ENCODE assay signal across 8 cellular contexts in the genomic region with DNA sequence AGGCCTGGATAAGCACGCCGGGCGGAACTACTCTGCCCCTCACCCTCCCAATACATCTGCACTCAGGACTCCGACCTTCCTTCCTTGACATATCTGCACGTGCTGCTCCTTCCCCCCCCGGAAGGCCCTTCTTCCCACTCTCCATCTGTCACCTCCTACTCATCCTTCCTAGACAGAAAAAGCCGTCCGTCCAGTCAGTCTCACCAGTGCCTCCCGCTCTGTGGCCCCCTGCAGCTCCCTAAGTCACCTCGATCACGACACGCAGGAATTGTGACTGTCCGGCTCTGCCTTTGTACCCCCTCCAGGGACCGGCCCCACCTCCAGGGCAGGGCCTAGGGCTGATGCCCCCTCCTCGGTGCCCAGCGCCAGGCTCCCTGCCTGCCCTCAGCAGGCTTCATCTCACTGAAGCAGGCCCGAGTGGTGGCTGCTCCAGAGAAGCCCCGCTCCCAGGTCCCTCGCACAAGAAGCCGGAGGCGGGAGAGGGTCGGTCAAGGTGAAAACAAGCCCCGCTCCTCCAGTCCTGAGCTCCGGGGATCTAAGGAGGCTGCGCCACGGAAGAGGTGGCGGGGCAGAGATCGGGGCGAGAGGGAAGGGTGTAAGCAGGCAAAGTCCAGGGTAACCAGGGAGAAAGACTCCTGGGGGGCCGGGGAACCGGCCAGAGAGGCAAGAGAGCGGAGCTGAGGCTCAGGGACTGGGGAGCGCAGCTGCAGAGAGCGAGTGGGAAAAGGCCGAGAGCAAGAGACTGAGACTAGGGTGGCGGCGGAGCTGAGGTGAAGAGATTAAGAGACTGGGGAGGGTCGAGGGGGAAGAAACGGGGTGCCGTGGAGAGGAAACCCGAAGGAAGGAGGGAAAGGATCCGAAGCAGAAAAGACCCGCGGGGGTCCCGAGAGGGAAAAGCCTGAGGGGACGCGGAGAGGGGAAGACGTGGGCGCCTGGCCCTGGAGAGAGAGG. TPM values are rescaled to one million over a fixed set of nuclear protein-coding genes. Genes with fewer than 3 reads are reported as not detected.
DNase-seq lines count a peak whose midpoint lies in the region; ATAC-seq, FAIRE-seq and TF ChIP-seq lines count a peak whose summit lies in the region.

No MANE protein-coding gene starts in this region.

- no peaks in the 10 kb centered on the region for H3K9me3 ChIP-seq in HepG2 (ENCODE audit: low read length)

- peak overlapping the region; percentile 99 for H3K4me2 ChIP-seq in HepG2 (ENCODE audit: low read depth, low read length)

- no peaks in the 10 kb centered on the region for H3K27me3 Mint-ChIP-seq in stimulated activated naive CD8-positive, alpha-beta T cell treated with anti-CD3 and anti-CD28 coated beads, Interleukin-15, Interleukin-2, amounts not matched to agents 100 ng/mL and 50 ng/mL, for 24 hours

- H2AFZ ChIP-seq in HepG2 (ENCODE audit: low read length): no peak overlapping the region

- peak overlapping the region; percentile 99 for H3K4me3 Mint-ChIP-seq in stimulated activated naive CD8-positive, alpha-beta T cell treated with anti-CD3 and anti-CD28 coated beads, Interleukin-15, Interleukin-2, amounts not matched to agents 100 ng/mL and 50 ng/mL, for 24 hours

- H3K36me3 ChIP-seq in HepG2 (replicated peaks in 1 of 2; ENCODE audit: control insufficient read depth in 1 of 2, insufficient read depth in 2 of 2, low read length in 2 of 2): peaks cover 1 to 13% of the 10 kb centered on the region in 2 experiments; a peak in 3 of 5 replicates

- DNase-seq in SIG-M5 treated with dmso at 0.1 percent for 504 hours (lab: John Stamatoyannopoulos, UW; ENCODE audit: unreplicated experiment) (peak; percentile 51), SIG-M5 (lab: John Stamatoyannopoulos, UW) (no peak), NCI-H524 treated with DMSO at 0.1 percent for 48 hours (lab: John Stamatoyannopoulos, UW) (peak; percentile 11), astrocyte of the hippocampus (ENCODE audit: low read depth, low spot score) (peak; percentile 41), HepG2 (ENCODE audit: low spot score) (no peak), cortex of kidney (lab: John Stamatoyannopoulos, UW) (no peak)

- H3K27me3 ChIP-seq in HepG2 (ENCODE audit: control insufficient read depth in 1 of 2, insufficient read depth in 2 of 2, low read length in 2 of 2): no peaks in the 10 kb centered on the region; a peak in 1 of 5 replicates

- POLR2A ChIA-PET in HepG2 (lab: Yijun Ruan, JAX): interaction anchor here (1.1 to 6.2 kb wide), 15 partner anchors 16 to 397 kb away, joined by 3 to 95 read pairs (median 8); a partner anchor contains a TSS

- FAIRE-seq in HepG2 (lab: Jason Lieb, UNC): no peak

- peaks cover 46% of the 10 kb centered on the region for H3K4me1 ChIP-seq in HepG2 (ENCODE audit: insufficient read depth, low read length)

- intact Hi-C loops in HepG2 (cut with micrococcal nuclease; ENCODE audit: unreplicated experiment): no loop called here

- ATAC-seq in HepG2 (no peak), GM21529 (IDR thresholded peaks at IDR 0.05; ENCODE audit: unreplicated experiment) (no peak)

- 2% methylated on average over 38 of the region's 49 CpGs for WGBS in HepG2 (ENCODE audit: low lambda C conversion rate)

- BruUV-seq in HepG2 (replicated peaks; lab: Mats Ljungman, UMichigan): no TSS peak

- H3K79me2 ChIP-seq in HepG2 (ENCODE audit: insufficient read depth, low read length): peaks cover 55% of the 10 kb centered on the region

- TF ChIP-seq CTCF in HepG2 (CRISPR knock-in tag; IDR thresholded peaks at IDR 0.05): no peak

- TF ChIP-seq POLR2A in HepG2 (IDR thresholded peaks at IDR 0.05; ENCODE audit: insufficient read depth in 1 of 2, low read depth in 2 of 2, low read length in 2 of 2): no peak

- H3K36me3 Mint-ChIP-seq in stimulated activated naive CD8-positive, alpha-beta T cell treated with anti-CD3 and anti-CD28 coated beads, Interleukin-15, Interleukin-2, amounts not matched to agents 100 ng/mL and 50 ng/mL, for 24 hours (ENCODE audit: low read depth): peaks cover 41% of the 10 kb centered on the region

- in situ Hi-C loops in HepG2 (cut with HindIII; ENCODE audit: extremely low pct_ligation_motif_present, low pct_unique_long_range_greater_than_20kb): loop anchor here (5.0 kb wide), 1 partner anchor 35 kb away; no protein-coding TSS in a partner anchor

- CTCF ChIA-PET in HepG2 (lab: Yijun Ruan, JAX; ENCODE audit: low intra/inter-chr PET ratio, low total read pairs): no interaction called here

- H3K4me1 Mint-ChIP-seq in stimulated activated naive CD8-positive, alpha-beta T cell treated with anti-CD3 and anti-CD28 coated beads, Interleukin-15, Interleukin-2, amounts not matched to agents 100 ng/mL and 50 ng/mL, for 24 hours (ENCODE audit: low read depth): peaks cover 54% of the 10 kb centered on the region

- peak overlapping the region; percentile 97 for H3K9ac ChIP-seq in HepG2 (ENCODE audit: insufficient read depth, low read depth, low read length)

- peaks cover 36% of the 10 kb centered on the region for H4K20me1 ChIP-seq in HepG2 (ENCODE audit: insufficient read depth, low read length)

- no peak for TF ChIP-seq EP300 in HepG2 (IDR thresholded peaks at IDR 0.05; ENCODE audit: low read depth in 2 of 2, low read length in 2 of 2)
- TF ChIP-seq EP300 in HepG2 (CRISPR knock-in tag; IDR thresholded peaks at IDR 0.05; ENCODE audit: borderline replicate concordance): no peak

- no peak for TF ChIP-seq RAD21 in HepG2 (CRISPR knock-in tag; IDR thresholded peaks at IDR 0.05)

- no peaks in the 10 kb centered on the region for H3K9me3 Mint-ChIP-seq in stimulated activated naive CD8-positive, alpha-beta T cell treated with anti-CD3 and anti-CD28 coated beads, Interleukin-15, Interleukin-2, amounts not matched to agents 100 ng/mL and 50 ng/mL, for 24 hours

- peak overlapping the region; percentile 98 for H3K27ac Mint-ChIP-seq in stimulated activated naive CD8-positive, alpha-beta T cell treated with anti-CD3 and anti-CD28 coated beads, Interleukin-15, Interleukin-2, amounts not matched to agents 100 ng/mL and 50 ng/mL, for 24 hours

- H3K27ac ChIP-seq in HepG2 (ENCODE audit: extremely low read length, insufficient read depth, low read length): peak overlapping the region; percentile 68

- peak overlapping the region; percentile 88 to 95 (median 94) for H3K4me3 ChIP-seq in HepG2 (replicated peaks in 1 of 3; ENCODE audit: insufficient read depth in 1 of 3, low read depth in 2 of 3, low read length in 3 of 3)

RNA-seq across cellular contexts. Expression of a gene that starts 1.1 kb away (rescaled TPM):
- 23.0 and 25.8 TPM in 2 replicates for total RNA-seq in HepG2 (2016; rRNA removed; fragmentation: Illumina TruSeq; extraction: Trizol)
- 6.5 and 7.1 TPM in 2 replicates for total RNA-seq in HepG2 (2016; cell fraction: cytosol; rRNA removed; fragmentation: Illumina TruSeq; extraction: Trizol; ENCODE audit: low read depth)
- total RNA-seq in HepG2 (2016; cell fraction: insoluble cytoplasmic fraction; rRNA removed; fragmentation: Illumina TruSeq; extraction: Trizol): 18.2 and 27.7 TPM in 2 replicates
- 22.9 and 23.1 TPM in 2 replicates for total RNA-seq in HepG2 (2016; cell fraction: membrane; rRNA removed; fragmentation: Illumina TruSeq; extraction: Trizol)
- total RNA-seq in HepG2 (2016; cell fraction: nucleus; rRNA removed; fragmentation: Illumina TruSeq; extraction: Trizol): 20.2 and 25.1 TPM in 2 replicates
- 54.0 and 75.7 TPM in 2 replicates for polyA plus RNA-seq in HepG2 (2011; rRNA removed)
- 44.7 and 48.8 TPM in 2 replicates for polyA plus RNA-seq in HepG2 (2011; cell fraction: cytosol; rRNA removed)
- 190 and 211 TPM in 2 replicates for polyA plus RNA-seq in HepG2 (2011; cell fraction: nucleus; rRNA removed)
- polyA plus RNA-seq in HepG2 (2012): 51.7 and 56.8 TPM in 2 replicates
- polyA plus RNA-seq in HepG2 (2016; cell fraction: cytosol; fragmentation: Illumina TruSeq; extraction: Trizol; ENCODE audit: low read depth): 8.4 and 9.7 TPM in 2 replicates
- polyA plus RNA-seq in HepG2 (2016; cell fraction: insoluble cytoplasmic fraction; fragmentation: Illumina TruSeq; extraction: Trizol; ENCODE audit: low read depth): 27.5 and 36.1 TPM in 2 replicates
- polyA plus RNA-seq in HepG2 (2016; cell fraction: membrane; fragmentation: Illumina TruSeq; extraction: Trizol; ENCODE audit: low read depth): 20.6 and 23.5 TPM in 2 replicates
- 73.4 and 77.9 TPM in 2 replicates for polyA plus RNA-seq in HepG2 (2016; cell fraction: nucleus; fragmentation: Illumina TruSeq; extraction: Trizol; ENCODE audit: insufficient read depth, low read depth)
- polyA minus RNA-seq in HepG2 (2011; rRNA and poly(A)+ RNA removed; ENCODE audit: low replicate concordance): 112 and 140 TPM in 2 replicates
- polyA minus RNA-seq in HepG2 (2011; cell fraction: cytosol; rRNA and poly(A)+ RNA removed): 48.9 and 57.3 TPM in 2 replicates
- polyA minus RNA-seq in HepG2 (2011; cell fraction: nucleus; rRNA and poly(A)+ RNA removed): 48.9 and 67.0 TPM in 2 replicates

RNA-seq across cellular contexts. Expression of a gene that starts 22.2 kb away (rescaled TPM):
- 33.7 and 35.9 TPM in 2 replicates for total RNA-seq in HepG2 (2016; rRNA removed; fragmentation: Illumina TruSeq; extraction: Trizol)
- 3.9 TPM in 2 replicates for total RNA-seq in HepG2 (2016; cell fraction: cytosol; rRNA removed; fragmentation: Illumina TruSeq; extraction: Trizol; ENCODE audit: low read depth)
- 32.9 and 34.5 TPM in 2 replicates for total RNA-seq in HepG2 (2016; cell fraction: insoluble cytoplasmic fraction; rRNA removed; fragmentation: Illumina TruSeq; extraction: Trizol)
- total RNA-seq in HepG2 (2016; cell fraction: membrane; rRNA removed; fragmentation: Illumina TruSeq; extraction: Trizol): 8.1 and 8.5 TPM in 2 replicates
- 14.3 and 15.8 TPM in 2 replicates for total RNA-seq in HepG2 (2016; cell fraction: nucleus; rRNA removed; fragmentation: Illumina TruSeq; extraction: Trizol)
- 22.3 and 25.7 TPM in 2 replicates for polyA plus RNA-seq in HepG2 (2011; rRNA removed)
- 19.2 and 35.4 TPM in 2 replicates for polyA plus RNA-seq in HepG2 (2011; cell fraction: cytosol; rRNA removed)
- 19.5 and 22.1 TPM in 2 replicates for polyA plus RNA-seq in HepG2 (2011; cell fraction: nucleus; rRNA removed)
- polyA plus RNA-seq in HepG2 (2012): 14.9 and 21.2 TPM in 2 replicates
- polyA plus RNA-seq in HepG2 (2016; cell fraction: cytosol; fragmentation: Illumina TruSeq; extraction: Trizol; ENCODE audit: low read depth): 5.6 and 5.7 TPM in 2 replicates
- polyA plus RNA-seq in HepG2 (2016; cell fraction: insoluble cytoplasmic fraction; fragmentation: Illumina TruSeq; extraction: Trizol; ENCODE audit: low read depth): 53.4 and 56.0 TPM in 2 replicates
- 8.9 and 9.7 TPM in 2 replicates for polyA plus RNA-seq in HepG2 (2016; cell fraction: membrane; fragmentation: Illumina TruSeq; extraction: Trizol; ENCODE audit: low read depth)
- 26.8 and 27.6 TPM in 2 replicates for polyA plus RNA-seq in HepG2 (2016; cell fraction: nucleus; fragmentation: Illumina TruSeq; extraction: Trizol; ENCODE audit: insufficient read depth, low read depth)
- polyA minus RNA-seq in HepG2 (2011; rRNA and poly(A)+ RNA removed; ENCODE audit: low replicate concordance): 33.2 and 42.3 TPM in 2 replicates
- polyA minus RNA-seq in HepG2 (2011; cell fraction: cytosol; rRNA and poly(A)+ RNA removed): 15.9 and 23.8 TPM in 2 replicates
- polyA minus RNA-seq in HepG2 (2011; cell fraction: nucleus; rRNA and poly(A)+ RNA removed): 4.6 and 6.1 TPM in 2 replicates

RNA-seq across cellular contexts. Expression of a gene that starts 26.1 kb away (rescaled TPM):
- 0.18 TPM in 1 of 2 replicates, not detected in the other for total RNA-seq in HepG2 (2016; rRNA removed; fragmentation: Illumina TruSeq; extraction: Trizol)
- total RNA-seq in HepG2 (2016; cell fraction: cytosol; rRNA removed; fragmentation: Illumina TruSeq; extraction: Trizol; ENCODE audit: low read depth): not detected in 2 replicates
- total RNA-seq in HepG2 (2016; cell fraction: insoluble cytoplasmic fraction; rRNA removed; fragmentation: Illumina TruSeq; extraction: Trizol): 0.19 TPM in 1 of 2 replicates, not detected in the other
- 0.10 and 0.25 TPM in 2 replicates for total RNA-seq in HepG2 (2016; cell fraction: membrane; rRNA removed; fragmentation: Illumina TruSeq; extraction: Trizol)
- 0.60 TPM in 1 of 2 replicates, not detected in the other for total RNA-seq in HepG2 (2016; cell fraction: nucleus; rRNA removed; fragmentation: Illumina TruSeq; extraction: Trizol)
- polyA plus RNA-seq in HepG2 (2011; rRNA removed): 1.2 and 1.9 TPM in 2 replicates
- 0.75 and 1.1 TPM in 2 replicates for polyA plus RNA-seq in HepG2 (2011; cell fraction: cytosol; rRNA removed)
- polyA plus RNA-seq in HepG2 (2011; cell fraction: nucleus; rRNA removed): 8.1 and 12.7 TPM in 2 replicates
- polyA plus RNA-seq in HepG2 (2012): 0.74 and 1.1 TPM in 2 replicates
- polyA plus RNA-seq in HepG2 (2016; cell fraction: cytosol; fragmentation: Illumina TruSeq; extraction: Trizol; ENCODE audit: low read depth): 0.14 and 0.17 TPM in 2 replicates
- 0.20 and 0.44 TPM in 2 replicates for polyA plus RNA-seq in HepG2 (2016; cell fraction: insoluble cytoplasmic fraction; fragmentation: Illumina TruSeq; extraction: Trizol; ENCODE audit: low read depth)
- polyA plus RNA-seq in HepG2 (2016; cell fraction: membrane; fragmentation: Illumina TruSeq; extraction: Trizol; ENCODE audit: low read depth): 0.09 and 0.25 TPM in 2 replicates
- 0.68 and 0.79 TPM in 2 replicates for polyA plus RNA-seq in HepG2 (2016; cell fraction: nucleus; fragmentation: Illumina TruSeq; extraction: Trizol; ENCODE audit: insufficient read depth, low read depth)
- polyA minus RNA-seq in HepG2 (2011; rRNA and poly(A)+ RNA removed; ENCODE audit: low replicate concordance): 0.72 and 1.3 TPM in 2 replicates
- not detected in 2 replicates for polyA minus RNA-seq in HepG2 (2011; cell fraction: cytosol; rRNA and poly(A)+ RNA removed)
- polyA minus RNA-seq in HepG2 (2011; cell fraction: nucleus; rRNA and poly(A)+ RNA removed): 1.0 and 1.2 TPM in 2 replicates

RNA-seq across cellular contexts. Expression of a gene that starts 29.2 kb away (rescaled TPM):
- 6.0 and 9.6 TPM in 2 replicates for total RNA-seq in HepG2 (2016; rRNA removed; fragmentation: Illumina TruSeq; extraction: Trizol)
- 9.6 and 12.1 TPM in 2 replicates for total RNA-seq in HepG2 (2016; cell fraction: cytosol; rRNA removed; fragmentation: Illumina TruSeq; extraction: Trizol; ENCODE audit: low read depth)
- 6.1 and 10.1 TPM in 2 replicates for total RNA-seq in HepG2 (2016; cell fraction: insoluble cytoplasmic fraction; rRNA removed; fragmentation: Illumina TruSeq; extraction: Trizol)
- 13.1 and 18.6 TPM in 2 replicates for total RNA-seq in HepG2 (2016; cell fraction: membrane; rRNA removed; fragmentation: Illumina TruSeq; extraction: Trizol)
- 7.1 and 10.0 TPM in 2 replicates for total RNA-seq in HepG2 (2016; cell fraction: nucleus; rRNA removed; fragmentation: Illumina TruSeq; extraction: Trizol)
- 7.7 and 10.7 TPM in 2 replicates for polyA plus RNA-seq in HepG2 (2011; rRNA removed)
- polyA plus RNA-seq in HepG2 (2011; cell fraction: cytosol; rRNA removed): 6.2 and 9.1 TPM in 2 replicates
- polyA plus RNA-seq in HepG2 (2011; cell fraction: nucleus; rRNA removed): 66.7 and 95.0 TPM in 2 replicates
- polyA plus RNA-seq in HepG2 (2012): 16.2 and 16.6 TPM in 2 replicates
- 22.1 and 25.3 TPM in 2 replicates for polyA plus RNA-seq in HepG2 (2016; cell fraction: cytosol; fragmentation: Illumina TruSeq; extraction: Trizol; ENCODE audit: low read depth)
- 8.1 and 13.8 TPM in 2 replicates for polyA plus RNA-seq in HepG2 (2016; cell fraction: insoluble cytoplasmic fraction; fragmentation: Illumina TruSeq; extraction: Trizol; ENCODE audit: low read depth)
- polyA plus RNA-seq in HepG2 (2016; cell fraction: membrane; fragmentation: Illumina TruSeq; extraction: Trizol; ENCODE audit: low read depth): 27.2 and 29.7 TPM in 2 replicates
- polyA plus RNA-seq in HepG2 (2016; cell fraction: nucleus; fragmentation: Illumina TruSeq; extraction: Trizol; ENCODE audit: insufficient read depth, low read depth): 36.9 and 38.1 TPM in 2 replicates
- polyA minus RNA-seq in HepG2 (2011; rRNA and poly(A)+ RNA removed; ENCODE audit: low replicate concordance): 1.9 and 14.4 TPM in 2 replicates
- 2.9 and 3.2 TPM in 2 replicates for polyA minus RNA-seq in HepG2 (2011; cell fraction: cytosol; rRNA and poly(A)+ RNA removed)
- polyA minus RNA-seq in HepG2 (2011; cell fraction: nucleus; rRNA and poly(A)+ RNA removed): 7.1 and 7.8 TPM in 2 replicates

RNA-seq across cellular contexts. Expression of a gene that starts 48.4 kb away (rescaled TPM):
- total RNA-seq in HepG2 (2016; rRNA removed; fragmentation: Illumina TruSeq; extraction: Trizol): 9.9 and 14.7 TPM in 2 replicates
- total RNA-seq in HepG2 (2016; cell fraction: cytosol; rRNA removed; fragmentation: Illumina TruSeq; extraction: Trizol; ENCODE audit: low read depth): 1.9 and 2.0 TPM in 2 replicates
- 8.4 and 15.2 TPM in 2 replicates for total RNA-seq in HepG2 (2016; cell fraction: insoluble cytoplasmic fraction; rRNA removed; fragmentation: Illumina TruSeq; extraction: Trizol)
- 5.0 and 5.3 TPM in 2 replicates for total RNA-seq in HepG2 (2016; cell fraction: membrane; rRNA removed; fragmentation: Illumina TruSeq; extraction: Trizol)
- 13.3 and 16.9 TPM in 2 replicates for total RNA-seq in HepG2 (2016; cell fraction: nucleus; rRNA removed; fragmentation: Illumina TruSeq; extraction: Trizol)
- polyA plus RNA-seq in HepG2 (2011; rRNA removed): 125 and 166 TPM in 2 replicates
- polyA plus RNA-seq in HepG2 (2011; cell fraction: cytosol; rRNA removed): 78.8 and 83.6 TPM in 2 replicates
- polyA plus RNA-seq in HepG2 (2011; cell fraction: nucleus; rRNA removed): 220 and 225 TPM in 2 replicates
- 52.4 and 60.5 TPM in 2 replicates for polyA plus RNA-seq in HepG2 (2012)
- polyA plus RNA-seq in HepG2 (2016; cell fraction: cytosol; fragmentation: Illumina TruSeq; extraction: Trizol; ENCODE audit: low read depth): 0.66 and 0.80 TPM in 2 replicates
- 5.8 and 6.3 TPM in 2 replicates for polyA plus RNA-seq in HepG2 (2016; cell fraction: insoluble cytoplasmic fraction; fragmentation: Illumina TruSeq; extraction: Trizol; ENCODE audit: low read depth)
- polyA plus RNA-seq in HepG2 (2016; cell fraction: membrane; fragmentation: Illumina TruSeq; extraction: Trizol; ENCODE audit: low read depth): 1.2 and 2.2 TPM in 2 replicates
- 19.3 and 22.0 TPM in 2 replicates for polyA plus RNA-seq in HepG2 (2016; cell fraction: nucleus; fragmentation: Illumina TruSeq; extraction: Trizol; ENCODE audit: insufficient read depth, low read depth)
- 4.3 and 150 TPM in 2 replicates for polyA minus RNA-seq in HepG2 (2011; rRNA and poly(A)+ RNA removed; ENCODE audit: low replicate concordance)
- 36.0 and 38.7 TPM in 2 replicates for polyA minus RNA-seq in HepG2 (2011; cell fraction: cytosol; rRNA and poly(A)+ RNA removed)
- polyA minus RNA-seq in HepG2 (2011; cell fraction: nucleus; rRNA and poly(A)+ RNA removed): 84.6 and 100 TPM in 2 replicates

Comparison
In these comparisons a context has a peak if more than half of its experiments do, and no peak if none do; other contexts are left out.
1. DNase-seq: peak in SIG-M5 treated with dmso at 0.1 percent for 504 hours (single experiment), NCI-H524 treated with DMSO at 0.1 percent for 48 hours (single experiment) and astrocyte of the hippocampus (single experiment); none in SIG-M5 (single experiment), HepG2 (single experiment) and cortex of kidney (single experiment).